Comparison of ENCODE assay signal across 42 cellular contexts in genomic region chr9:94545940-94546339, GRCh38. TPM values are rescaled to one million over a fixed set of nuclear protein-coding genes. Genes with fewer than 3 reads are reported as not detected.
"Had no signal": no experiment of that assay in that cellular context is flagged by ENCODE, and none has a peak within 500 bp of the region (broad histone marks: within the 10 kb centered on the region; RNA-seq: fewer than 3 reads in every experiment).

No MANE protein-coding gene starts in this region.

- FAIRE-seq: astrocyte, bronchial epithelial cell had no signal

- H3K9me3 ChIP-seq: adrenal gland, ascending aorta, body of pancreas, breast epithelium had no signal

- H3K4me3 ChIP-seq: adrenal gland, ascending aorta, body of pancreas, breast epithelium, cardiac muscle cell had no signal

- H3K9me3 Mint-ChIP-seq: activated naive CD4-positive, alpha-beta T cell treated with anti-CD3 and anti-CD28 coated beads for 36 hours; activated naive CD4-positive, alpha-beta T cell treated with anti-CD3 and anti-CD28 coated beads, Interleukin-2, amount 10 ng/mL, durations not matched to agents 7 days and 5 days; activated naive CD4-positive, alpha-beta T cell treated with anti-CD3 and anti-CD28 coated beads, Interleukin-2, amount 50 U/mL, for 24 hours; activated naive CD4-positive, alpha-beta T cell treated with anti-CD3 and anti-CD28 coated beads, Interleukin-2, amount 50 U/mL, for 72 hours; activated naive CD8-positive, alpha-beta T cell treated with anti-CD3 and anti-CD28 coated beads, Interleukin-2, amount 10 ng/mL, durations not matched to agents 7 days and 5 days; activated naive CD8-positive, alpha-beta T cell treated with anti-CD3 and anti-CD28 coated beads, Interleukin-2, amount 50 U/mL, for 24 hours; activated T-cell treated with anti-CD3 and anti-CD28 coated beads, Interleukin-2, amount 50 U/mL, for 24 hours; activated T-cell treated with anti-CD3 and anti-CD28 coated beads, Interleukin-2, amount 50 U/mL, for 4 hours; activated T-cell treated with anti-CD3 and anti-CD28 coated beads, Interleukin-2, amount 50 U/mL, for 72 hours; activated T-helper 1 cell treated with anti-CD3 and anti-CD28 coated beads, Interleukin-12 subunit alpha, Interleukin-12 subunit beta, Interleukin-2, Interleukin-4 antibody, amounts not matched to agents 30 ng/mL and 10 ng/mL and 1 ng/mL, durations not matched to agents 14 hours and 24 hours and 36 hours; activated T-helper 17 cell treated with anti-CD3 and anti-CD28 coated beads, Interleukin-2, amount 50 U/mL, for 72 hours; activated T-helper 2 cell treated with anti-CD3 and anti-CD28 coated beads, Interferon-gamma antibody, Interleukin-2, Interleukin-4, amounts not matched to agents 10 μg/mL and 5 μg/mL and 100 μg/mL, durations not matched to agents 14 hours and 24 hours and 36 hours; brain; central memory CD8-positive, alpha-beta T cell had no signal

- H3K4me3 Mint-ChIP-seq: activated naive CD4-positive, alpha-beta T cell treated with anti-CD3 and anti-CD28 coated beads for 36 hours; activated naive CD4-positive, alpha-beta T cell treated with anti-CD3 and anti-CD28 coated beads, Interleukin-2, amount 10 ng/mL, durations not matched to agents 7 days and 5 days; activated naive CD4-positive, alpha-beta T cell treated with anti-CD3 and anti-CD28 coated beads, Interleukin-2, amount 50 U/mL, for 24 hours; activated naive CD8-positive, alpha-beta T cell; activated naive CD8-positive, alpha-beta T cell treated with anti-CD3 and anti-CD28 coated beads, Interleukin-2, amount 10 ng/mL, durations not matched to agents 7 days and 5 days; activated naive CD8-positive, alpha-beta T cell treated with anti-CD3 and anti-CD28 coated beads, Interleukin-2, amount 50 U/mL, for 24 hours; activated T-cell treated with anti-CD3 and anti-CD28 coated beads, Interleukin-2, amount 50 U/mL, for 24 hours; activated T-cell treated with anti-CD3 and anti-CD28 coated beads, Interleukin-2, amount 50 U/mL, for 4 hours; activated T-cell treated with anti-CD3 and anti-CD28 coated beads, Interleukin-2, amount 50 U/mL, for 72 hours; activated T-helper 1 cell treated with anti-CD3 and anti-CD28 coated beads, Interleukin-12 subunit alpha, Interleukin-12 subunit beta, Interleukin-2, Interleukin-4 antibody, amounts not matched to agents 30 ng/mL and 10 ng/mL and 1 ng/mL, durations not matched to agents 14 hours and 24 hours and 36 hours; activated T-helper 17 cell treated with anti-CD3 and anti-CD28 coated beads, Interleukin-2, amount 50 U/mL, for 72 hours; brain; central memory CD8-positive, alpha-beta T cell had no signal

- H3K27ac ChIP-seq: adrenal gland, ascending aorta, body of pancreas, brain microvascular endothelial cell, breast epithelium, cardiac muscle cell had no signal

- DNase-seq: activated effector memory CD4-positive, alpha-beta T cell treated with anti-CD3 and anti-CD28 coated beads, Interleukin-2, amount 50 U/mL, for 16 hours; activated effector memory CD4-positive, alpha-beta T cell treated with Interleukin-2 at 50 U/mL for 16 hours; activated gamma-delta T cell; activated gamma-delta T cell treated with Interleukin-2 at 50 U/mL for 16 hours; activated naive CD4-positive, alpha-beta T cell; activated naive CD4-positive, alpha-beta T cell treated with anti-CD3 and anti-CD28 coated beads for 36 hours; activated naive CD4-positive, alpha-beta T cell treated with anti-CD3 and anti-CD28 coated beads, Interleukin-2, amount 10 ng/mL, durations not matched to agents 7 days and 5 days; activated naive CD4-positive, alpha-beta T cell treated with anti-CD3 and anti-CD28 coated beads, Interleukin-2, amount 50 U/mL, for 16 hours; activated naive CD4-positive, alpha-beta T cell treated with Interleukin-2 at 50 U/mL for 16 hours; activated naive CD8-positive, alpha-beta T cell treated with anti-CD3 and anti-CD28 coated beads, Interleukin-2, amount 10 ng/mL, durations not matched to agents 7 days and 5 days; activated naive CD8-positive, alpha-beta T cell treated with anti-CD3 and anti-CD28 coated beads, Interleukin-2, amount 50 U/mL, for 24 hours; activated T-cell treated with anti-CD3 and anti-CD28 coated beads, Interleukin-2, amount 50 U/mL, for 1 hour; activated T-cell treated with anti-CD3 and anti-CD28 coated beads, Interleukin-2, amount 50 U/mL, for 24 hours; activated T-cell treated with anti-CD3 and anti-CD28 coated beads, Interleukin-2, amount 50 U/mL, for 4 hours; activated T-cell treated with anti-CD3 and anti-CD28 coated beads, Interleukin-2, amount 50 U/mL, for 48 hours; activated T-cell treated with anti-CD3 and anti-CD28 coated beads, Interleukin-2, amount 50 U/mL, for 72 hours; adrenal gland; amniotic stem cell; amygdala; anterior cingulate cortex; aorta; body of pancreas; brain microvascular endothelial cell; caudate nucleus; central memory CD4-positive, alpha-beta T cell; cerebellar nuclear complex had no signal

- H3K4me1 ChIP-seq: adrenal gland, ascending aorta, body of pancreas, breast epithelium had no signal

- H3K36me3 ChIP-seq: adrenal gland, ascending aorta, brain microvascular endothelial cell, breast epithelium, cardiac muscle cell had no signal

- H3K36me3 Mint-ChIP-seq: activated naive CD4-positive, alpha-beta T cell treated with anti-CD3 and anti-CD28 coated beads, Interleukin-2, amount 10 ng/mL, durations not matched to agents 7 days and 5 days; activated naive CD4-positive, alpha-beta T cell treated with anti-CD3 and anti-CD28 coated beads, Interleukin-2, amount 50 U/mL, for 24 hours; activated naive CD4-positive, alpha-beta T cell treated with anti-CD3 and anti-CD28 coated beads, Interleukin-2, amount 50 U/mL, for 72 hours; activated naive CD8-positive, alpha-beta T cell; activated naive CD8-positive, alpha-beta T cell treated with anti-CD3 and anti-CD28 coated beads, Interleukin-2, amount 10 ng/mL, durations not matched to agents 7 days and 5 days had no signal

- H3K27me3 ChIP-seq: adrenal gland, ascending aorta, body of pancreas, brain microvascular endothelial cell, breast epithelium, cardiac muscle cell had no signal

- H3K27me3 Mint-ChIP-seq: activated naive CD4-positive, alpha-beta T cell treated with anti-CD3 and anti-CD28 coated beads, Interleukin-2, amount 50 U/mL, for 24 hours had no signal

- H3K4me1 Mint-ChIP-seq: activated naive CD4-positive, alpha-beta T cell treated with anti-CD3 and anti-CD28 coated beads, Interleukin-2, amount 10 ng/mL, durations not matched to agents 7 days and 5 days; activated naive CD4-positive, alpha-beta T cell treated with anti-CD3 and anti-CD28 coated beads, Interleukin-2, amount 50 U/mL, for 24 hours; activated naive CD8-positive, alpha-beta T cell treated with anti-CD3 and anti-CD28 coated beads, Interleukin-2, amount 10 ng/mL, durations not matched to agents 7 days and 5 days; activated naive CD8-positive, alpha-beta T cell treated with anti-CD3 and anti-CD28 coated beads, Interleukin-2, amount 50 U/mL, for 24 hours; activated T-helper 17 cell treated with anti-CD3 and anti-CD28 coated beads, Interleukin-2, amount 50 U/mL, for 72 hours; brain; central memory CD8-positive, alpha-beta T cell had no signal

- ATAC-seq: activated naive CD4-positive, alpha-beta T cell treated with anti-CD3 and anti-CD28 coated beads, Interleukin-2, amount 50 U/mL, for 72 hours; activated naive CD8-positive, alpha-beta T cell treated with anti-CD3 and anti-CD28 coated beads, Interleukin-2, amount 50 U/mL, for 24 hours; activated T-cell treated with anti-CD3 and anti-CD28 coated beads, Interleukin-2, amount 50 U/mL, for 4 hours; activated T-cell treated with anti-CD3 and anti-CD28 coated beads, Interleukin-2, amount 50 U/mL, for 72 hours; activated T-helper 17 cell treated with anti-CD3 and anti-CD28 coated beads, Interleukin-2, amount 50 U/mL, for 72 hours; body of pancreas had no signal

- H3K27ac Mint-ChIP-seq: activated naive CD4-positive, alpha-beta T cell treated with anti-CD3 and anti-CD28 coated beads for 36 hours; activated naive CD4-positive, alpha-beta T cell treated with anti-CD3 and anti-CD28 coated beads, Interleukin-2, amount 10 ng/mL, durations not matched to agents 7 days and 5 days; activated naive CD4-positive, alpha-beta T cell treated with anti-CD3 and anti-CD28 coated beads, Interleukin-2, amount 50 U/mL, for 24 hours; activated naive CD4-positive, alpha-beta T cell treated with anti-CD3 and anti-CD28 coated beads, Interleukin-2, amount 50 U/mL, for 72 hours; activated naive CD8-positive, alpha-beta T cell; activated naive CD8-positive, alpha-beta T cell treated with anti-CD3 and anti-CD28 coated beads, Interleukin-2, amount 10 ng/mL, durations not matched to agents 7 days and 5 days; activated naive CD8-positive, alpha-beta T cell treated with anti-CD3 and anti-CD28 coated beads, Interleukin-2, amount 50 U/mL, for 24 hours; activated T-cell treated with anti-CD3 and anti-CD28 coated beads, Interleukin-2, amount 50 U/mL, for 24 hours; activated T-cell treated with anti-CD3 and anti-CD28 coated beads, Interleukin-2, amount 50 U/mL, for 72 hours; activated T-helper 1 cell treated with anti-CD3 and anti-CD28 coated beads, Interleukin-12 subunit alpha, Interleukin-12 subunit beta, Interleukin-2, Interleukin-4 antibody, amounts not matched to agents 30 ng/mL and 10 ng/mL and 1 ng/mL, durations not matched to agents 14 hours and 24 hours and 36 hours; activated T-helper 17 cell treated with anti-CD3 and anti-CD28 coated beads, Interleukin-2, amount 50 U/mL, for 72 hours; activated T-helper 2 cell treated with anti-CD3 and anti-CD28 coated beads, Interferon-gamma antibody, Interleukin-2, Interleukin-4, amounts not matched to agents 10 μg/mL and 5 μg/mL and 100 μg/mL, durations not matched to agents 14 hours and 24 hours and 36 hours; brain had no signal

RNA-seq across cellular contexts. Expression of gene PCAT7, which starts 8.9 kb away (rescaled TPM):
- total RNA-seq: activated naive CD4-positive, alpha-beta T cell treated with anti-CD3 and anti-CD28 coated beads for 36 hours; activated naive CD4-positive, alpha-beta T cell treated with anti-CD3 and anti-CD28 coated beads, Interleukin-2, amount 50 U/mL, for 72 hours; activated naive CD8-positive, alpha-beta T cell treated with anti-CD3 and anti-CD28 coated beads, Interleukin-2, amount 10 ng/mL, durations not matched to agents 7 days and 5 days; activated T-cell treated with anti-CD3 and anti-CD28 coated beads, Interleukin-2, amount 50 U/mL, for 4 hours; activated T-cell treated with anti-CD3 and anti-CD28 coated beads, Interleukin-2, amount 50 U/mL, for 72 hours; activated T-helper 1 cell treated with anti-CD3 and anti-CD28 coated beads, Interleukin-12 subunit alpha, Interleukin-12 subunit beta, Interleukin-2, Interleukin-4 antibody, amounts not matched to agents 30 ng/mL and 10 ng/mL and 1 ng/mL, durations not matched to agents 14 hours and 24 hours and 36 hours; activated T-helper 17 cell treated with anti-CD3 and anti-CD28 coated beads, Interleukin-2, amount 50 U/mL, for 72 hours; activated T-helper 2 cell treated with anti-CD3 and anti-CD28 coated beads, Interferon-gamma antibody, Interleukin-2, Interleukin-4, amounts not matched to agents 10 μg/mL and 5 μg/mL and 100 μg/mL, durations not matched to agents 14 hours and 24 hours and 36 hours; ascending aorta; bronchial epithelial cell; cerebellum had no signal

RNA-seq across cellular contexts. Expression of gene FBP2, which starts 47.7 kb away (rescaled TPM):
- total RNA-seq: activated naive CD4-positive, alpha-beta T cell treated with anti-CD3 and anti-CD28 coated beads for 36 hours; activated naive CD4-positive, alpha-beta T cell treated with anti-CD3 and anti-CD28 coated beads, Interleukin-2, amount 50 U/mL, for 72 hours; activated naive CD8-positive, alpha-beta T cell treated with anti-CD3 and anti-CD28 coated beads, Interleukin-2, amount 10 ng/mL, durations not matched to agents 7 days and 5 days; activated T-cell treated with anti-CD3 and anti-CD28 coated beads, Interleukin-2, amount 50 U/mL, for 4 hours; activated T-cell treated with anti-CD3 and anti-CD28 coated beads, Interleukin-2, amount 50 U/mL, for 72 hours; activated T-helper 1 cell treated with anti-CD3 and anti-CD28 coated beads, Interleukin-12 subunit alpha, Interleukin-12 subunit beta, Interleukin-2, Interleukin-4 antibody, amounts not matched to agents 30 ng/mL and 10 ng/mL and 1 ng/mL, durations not matched to agents 14 hours and 24 hours and 36 hours; activated T-helper 17 cell treated with anti-CD3 and anti-CD28 coated beads, Interleukin-2, amount 50 U/mL, for 72 hours; activated T-helper 2 cell treated with anti-CD3 and anti-CD28 coated beads, Interferon-gamma antibody, Interleukin-2, Interleukin-4, amounts not matched to agents 10 μg/mL and 5 μg/mL and 100 μg/mL, durations not matched to agents 14 hours and 24 hours and 36 hours; aorta; ascending aorta; astrocyte; breast epithelium; bronchial epithelial cell; cardiac muscle cell; cardiac septum; cerebellum; chondrocyte had no signal
